ENCODE assay signal across 10 cellular contexts in genomic region chrX:42943051-42943450, GRCh38.
DNase-seq lines count a peak whose midpoint lies in the region; ATAC-seq and TF ChIP-seq lines count a peak whose summit lies in the region.
"Had no signal": no experiment of that assay in that cellular context is flagged by ENCODE, and none has a peak within 500 bp of the region (broad histone marks: within the 10 kb centered on the region; RNA-seq: fewer than 3 reads in every experiment).

No MANE protein-coding gene starts in this region.

- no peak for DNase-seq in activated naive CD4-positive, alpha-beta T cell treated with anti-CD3 and anti-CD28 coated beads for 36 hours
- DNase-seq in activated naive CD4-positive, alpha-beta T cell treated with anti-CD3 and anti-CD28 coated beads, Interleukin-2, amount 50 U/mL, for 16 hours = no peak
- peak; percentile 25 for DNase-seq in activated CD4-positive, alpha-beta memory T cell treated with anti-CD3 and anti-CD28 coated beads, Interleukin-2, amount 10 ng/mL, durations not matched to agents 7 days and 5 days
- no peak for DNase-seq in stomach
- no peak for DNase-seq in thyroid gland
- no peak for DNase-seq in HAP-1 (ENCODE audit: low spot score in 2 of 2)
- DNase-seq in retina = no peak
- DNase-seq: kidney glomerular epithelial cell had no signal

- intact Hi-C loops in activated naive CD4-positive, alpha-beta T cell treated with anti-CD3 and anti-CD28 coated beads for 36 hours (cut with micrococcal nuclease) = no loop called here
- intact Hi-C loops in stomach (cut with DNase I; ENCODE audit: low total_unique reads) = no loop called here
- intact Hi-C loops in thyroid gland (cut with DNase I) = no loop called here

- no peaks in the 10 kb centered on the region for H3K27me3 ChIP-seq in stomach
- no peaks in the 10 kb centered on the region for H3K27me3 ChIP-seq in thyroid gland
- no peaks in the 10 kb centered on the region for H3K27me3 ChIP-seq in HAP-1 (ENCODE audit: low read depth)

- in situ Hi-C loops in HAP-1 (cut with MboI; ENCODE audit: low sequenced_read_pairs) = no loop called here

- H3K4me3 Mint-ChIP-seq in activated naive CD4-positive, alpha-beta T cell treated with anti-CD3 and anti-CD28 coated beads for 36 hours = no peak overlapping the region
- peak overlapping the region; percentile 50 for H3K4me3 Mint-ChIP-seq in activated CD4-positive, alpha-beta memory T cell treated with anti-CD3 and anti-CD28 coated beads, Interleukin-2, amount 10 ng/mL, durations not matched to agents 7 days and 5 days

- no peaks in the 10 kb centered on the region for H3K4me1 ChIP-seq in stomach
- no peaks in the 10 kb centered on the region for H3K4me1 ChIP-seq in thyroid gland
- no peaks in the 10 kb centered on the region for H3K4me1 ChIP-seq in HAP-1

- peak overlapping the region; percentile 80 for H3K27ac Mint-ChIP-seq in activated naive CD4-positive, alpha-beta T cell treated with anti-CD3 and anti-CD28 coated beads for 36 hours
- H3K27ac Mint-ChIP-seq in activated CD4-positive, alpha-beta memory T cell treated with anti-CD3 and anti-CD28 coated beads, Interleukin-2, amount 10 ng/mL, durations not matched to agents 7 days and 5 days = peak overlapping the region; percentile 88

- H3K4me1 Mint-ChIP-seq in activated naive CD4-positive, alpha-beta T cell treated with anti-CD3 and anti-CD28 coated beads for 36 hours (ENCODE audit: low read depth) = peaks cover 72% of the 10 kb centered on the region
- H3K4me1 Mint-ChIP-seq in activated CD4-positive, alpha-beta memory T cell treated with anti-CD3 and anti-CD28 coated beads, Interleukin-2, amount 10 ng/mL, durations not matched to agents 7 days and 5 days = peaks cover 82% of the 10 kb centered on the region

- H3K27ac ChIP-seq in stomach (peak overlapping the region in 3 of 5 donors; percentile 4 to 62 (median 47)), thyroid gland (no peak overlapping the region)

- POLR2A ChIA-PET in activated CD4-positive, alpha-beta memory T cell treated with anti-CD3 and anti-CD28 coated beads, Interleukin-2, amount 10 ng/mL, durations not matched to agents 7 days and 5 days (lab: Charles Lee) = interaction anchor here (1.0 to 3.9 kb wide), 2 partner anchors 9 to 1020 kb away, joined by 4 to 14 read pairs; partner anchors contain the start of gene CASK

- H3K36me3 ChIP-seq in stomach (no peaks in the 10 kb centered on the region), thyroid gland (no peaks in the 10 kb centered on the region), HAP-1 (replicated peaks) (no peaks in the 10 kb centered on the region)

- peaks cover 4% of the 10 kb centered on the region for H3K36me3 Mint-ChIP-seq in activated naive CD4-positive, alpha-beta T cell treated with anti-CD3 and anti-CD28 coated beads for 36 hours (ENCODE audit: low read depth)
- H3K36me3 Mint-ChIP-seq in activated CD4-positive, alpha-beta memory T cell treated with anti-CD3 and anti-CD28 coated beads, Interleukin-2, amount 10 ng/mL, durations not matched to agents 7 days and 5 days (ENCODE audit: low read depth) = peaks cover 20% of the 10 kb centered on the region

- H3K4me3 ChIP-seq in stomach = no peak overlapping the region
- no peak overlapping the region for H3K4me3 ChIP-seq in thyroid gland (replicated peaks in 1 of 3)
- no peak overlapping the region for H3K4me3 ChIP-seq in HAP-1
- H3K4me3 ChIP-seq: K562 had no signal

- H3K9me3 Mint-ChIP-seq in activated naive CD4-positive, alpha-beta T cell treated with anti-CD3 and anti-CD28 coated beads for 36 hours = peaks cover 5% of the 10 kb centered on the region
- no peaks in the 10 kb centered on the region for H3K9me3 Mint-ChIP-seq in activated CD4-positive, alpha-beta memory T cell treated with anti-CD3 and anti-CD28 coated beads, Interleukin-2, amount 10 ng/mL, durations not matched to agents 7 days and 5 days

- 43 to 60% (median 56%) methylated on average over 3 of the region's 3 CpGs for WGBS in stomach, 5 donors
- WGBS in thyroid gland, 2 donors = 93 to 94% methylated on average over 3 of the region's 3 CpGs

- H3K9me3 ChIP-seq in stomach = peaks cover 0 to 5% (median 0%) of the 10 kb centered on the region in 4 donors
- H3K9me3 ChIP-seq in thyroid gland = no peaks in the 10 kb centered on the region
- no peaks in the 10 kb centered on the region for H3K9me3 ChIP-seq in HAP-1

- no peaks in the 10 kb centered on the region for H3K27me3 Mint-ChIP-seq in activated naive CD4-positive, alpha-beta T cell treated with anti-CD3 and anti-CD28 coated beads for 36 hours (ENCODE audit: low read depth)
- no peaks in the 10 kb centered on the region for H3K27me3 Mint-ChIP-seq in activated CD4-positive, alpha-beta memory T cell treated with anti-CD3 and anti-CD28 coated beads, Interleukin-2, amount 10 ng/mL, durations not matched to agents 7 days and 5 days

- TF ChIP-seq EP300 in stomach (IDR thresholded peaks at IDR 0.05) = no peak

- CTCF ChIA-PET in activated naive CD4-positive, alpha-beta T cell treated with anti-CD3 and anti-CD28 coated beads for 36 hours (lab: Charles Lee) = no interaction called here
- CTCF ChIA-PET in activated CD4-positive, alpha-beta memory T cell treated with anti-CD3 and anti-CD28 coated beads, Interleukin-2, amount 10 ng/mL, durations not matched to agents 7 days and 5 days (lab: Charles Lee) = interaction anchor here (0.6 to 1.5 kb wide), 4 partner anchors 19 to 1144 kb away, joined by 3 to 4 read pairs (median 3); no protein-coding TSS in a partner anchor

- TF ChIP-seq POLR2A in stomach (IDR thresholded peaks at IDR 0.05) = no peak
- no peak for TF ChIP-seq POLR2A in thyroid gland (IDR thresholded peaks at IDR 0.05)

- TF ChIP-seq CTCF in stomach (IDR thresholded peaks at IDR 0.05) (no peak), thyroid gland (IDR thresholded peaks at IDR 0.05) (no peak)

- ATAC-seq in HG03045 (IDR thresholded peaks at IDR 0.05; ENCODE audit: unreplicated experiment) = peak; percentile 42
- ATAC-seq: K562 had no signal

Comparison
In these comparisons a context has a peak if more than half of its experiments do, and no peak if none do; other contexts are left out.
1. H3K27ac ChIP-seq: peak in stomach (3 of 5); none in thyroid gland (0 of 3).